ENCODE assay signal across 8 cellular contexts in the genomic region with DNA sequence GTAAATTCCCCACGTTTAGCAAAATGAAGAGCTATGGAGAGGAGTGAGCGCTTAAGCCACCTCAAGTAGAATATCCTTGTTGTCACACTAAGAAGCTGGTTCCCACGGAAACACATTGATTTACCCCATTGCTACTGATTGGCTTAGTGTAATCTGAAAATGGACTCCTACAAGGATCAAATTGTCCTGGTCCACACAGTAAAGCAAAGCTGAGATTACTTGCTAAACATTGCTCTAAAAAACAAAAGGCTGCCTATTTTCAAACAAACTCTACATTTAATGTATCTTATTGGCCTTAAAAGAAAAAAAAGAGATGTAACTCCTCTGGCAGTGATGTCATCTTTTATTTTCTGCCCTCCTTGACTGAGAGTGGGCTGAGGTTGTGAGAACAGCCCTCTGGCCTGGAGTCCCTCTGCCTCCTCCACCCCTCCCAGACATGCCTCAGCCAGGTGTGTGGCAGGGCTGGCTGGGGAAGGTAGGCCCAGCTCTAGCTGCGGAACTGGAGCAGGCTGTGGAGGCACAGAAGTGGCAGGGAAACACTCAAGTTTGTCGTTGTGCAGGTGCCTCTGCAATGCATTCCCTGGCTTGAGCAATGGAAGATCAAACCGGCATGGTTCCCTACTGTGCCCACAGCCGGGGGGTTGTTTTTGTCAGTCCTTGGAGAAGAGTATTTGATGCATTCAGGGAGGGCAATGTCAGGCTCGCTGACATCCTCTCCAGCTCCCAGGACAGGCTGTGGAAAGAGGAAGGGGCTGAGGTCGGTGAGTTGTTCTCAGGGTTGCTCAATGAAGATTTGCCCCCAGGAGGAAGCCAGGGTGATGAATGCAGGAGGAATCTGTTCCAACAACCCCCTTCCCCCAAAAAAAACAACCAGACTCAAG. TPM values are rescaled to one million over a fixed set of nuclear protein-coding genes. Genes with fewer than 3 reads are reported as not detected.
DNase-seq lines count a peak whose midpoint lies in the region; ATAC-seq and TF ChIP-seq lines count a peak whose summit lies in the region.

No MANE protein-coding gene starts in this region.

- H3K27ac Mint-ChIP-seq in CD8-positive, alpha-beta T cell, result peak overlapping the region; percentile 82
- H3K27ac Mint-ChIP-seq in activated naive CD8-positive, alpha-beta T cell treated with anti-CD3 and anti-CD28 coated beads for 36 hours, result peak overlapping the region; percentile 73

- no peaks in the 10 kb centered on the region for H3K27me3 ChIP-seq in CD8-positive, alpha-beta T cell (ENCODE audit: insufficient read depth, low read length)
- H3K27me3 ChIP-seq in heart right ventricle, result no peaks in the 10 kb centered on the region

- no peaks in the 10 kb centered on the region for H3K27me3 Mint-ChIP-seq in CD8-positive, alpha-beta T cell (ENCODE audit: low read depth)
- no peaks in the 10 kb centered on the region for H3K27me3 Mint-ChIP-seq in activated naive CD8-positive, alpha-beta T cell treated with anti-CD3 and anti-CD28 coated beads for 36 hours

- ATAC-seq in CD8-positive, alpha-beta T cell, result peak; percentile 35
- ATAC-seq in heart right ventricle (peak; percentile 18 to 58 (median 46)), sciatic nerve (peak; percentile 54), GM21825 (IDR thresholded peaks at IDR 0.05; ENCODE audit: unreplicated experiment) (no peak)

- peaks cover 51% of the 10 kb centered on the region for H3K4me1 Mint-ChIP-seq in CD8-positive, alpha-beta T cell (ENCODE audit: low read depth)
- peaks cover 57% of the 10 kb centered on the region for H3K4me1 Mint-ChIP-seq in activated naive CD8-positive, alpha-beta T cell treated with anti-CD3 and anti-CD28 coated beads for 36 hours

- intact Hi-C loops in CD8-positive, alpha-beta T cell (cut with DNase I, micrococcal nuclease), result loop anchor here (2.0 to 10.0 kb wide), 4 partner anchors 19 to 1909 kb away; partner anchors contain the start of gene TASOR2 (in 1 of the 2)
- intact Hi-C loops in heart right ventricle (cut with DNase I), result loop anchor here in 3 of 10 donors (5.0 to 10.0 kb wide), 3 partner anchors 309 to 534 kb away; no protein-coding TSS in a partner anchor
- intact Hi-C loops in sciatic nerve (cut with DNase I), result loop anchor here (10.0 kb wide), 1 partner anchor 531 kb away; no protein-coding TSS in a partner anchor

- CTCF ChIA-PET in CD8-positive, alpha-beta T cell (lab: Charles Lee), result no interaction called here

- peaks cover 48% of the 10 kb centered on the region for H3K4me1 ChIP-seq in CD8-positive, alpha-beta T cell (ENCODE audit: insufficient read depth, low read length)
- peaks cover 20 to 71% (median 61%) of the 10 kb centered on the region in 9 donors for H3K4me1 ChIP-seq in heart right ventricle

- POLR2A ChIA-PET in CD8-positive, alpha-beta T cell (lab: Charles Lee), result interaction anchor here (0.6 to 5.9 kb wide), 12 partner anchors 9 to 1934 kb away, joined by 3 to 56 read pairs (median 4); partner anchors contain the start of gene KLF6

- H3K9me3 Mint-ChIP-seq in CD8-positive, alpha-beta T cell, result no peaks in the 10 kb centered on the region
- H3K9me3 Mint-ChIP-seq in activated naive CD8-positive, alpha-beta T cell treated with anti-CD3 and anti-CD28 coated beads for 36 hours, result no peaks in the 10 kb centered on the region

- no peak overlapping the region for H3K4me3 Mint-ChIP-seq in CD8-positive, alpha-beta T cell
- H3K4me3 Mint-ChIP-seq in activated naive CD8-positive, alpha-beta T cell treated with anti-CD3 and anti-CD28 coated beads for 36 hours, result peak overlapping the region; percentile 2

- H3K36me3 ChIP-seq in CD8-positive, alpha-beta T cell (ENCODE audit: insufficient read depth, low read length), result peaks cover 23% of the 10 kb centered on the region
- peaks cover 0 to 68% (median 39%) of the 10 kb centered on the region in 9 donors for H3K36me3 ChIP-seq in heart right ventricle

- no peak overlapping the region for H3K27ac ChIP-seq in CD8-positive, alpha-beta T cell (ENCODE audit: low read depth, low read length)
- peak overlapping the region; percentile 28 to 100 (median 100) for H3K27ac ChIP-seq in heart right ventricle

- 48 to 55% methylated on average over 9 of the region's 9 CpGs for WGBS in heart right ventricle, 2 donors

- peak in 2 of 7 experiments; percentile 23 to 49 for DNase-seq in CD8-positive, alpha-beta T cell
- DNase-seq in M059J (ENCODE audit: low read depth), result peak; percentile 68
- DNase-seq in activated naive CD8-positive, alpha-beta T cell treated with anti-CD3 and anti-CD28 coated beads for 36 hours, result no peak
- no peak for DNase-seq in heart right ventricle
- DNase-seq in sciatic nerve (ENCODE audit: low spot score), result no peak
- DNase-seq in NCI-H1694 treated with DMSO at 0.1 percent for 48 hours (lab: John Stamatoyannopoulos, UW), result no peak
- DNase-seq in GDM1 (lab: John Stamatoyannopoulos, UW), result no peak

- H3K4me3 ChIP-seq in CD8-positive, alpha-beta T cell (ENCODE audit: low read depth, low read length), result no peak overlapping the region
- peak overlapping the region in 1 of 10 donors; percentile 96 for H3K4me3 ChIP-seq in heart right ventricle

- H3K9me3 ChIP-seq in CD8-positive, alpha-beta T cell (ENCODE audit: low read length), result no peaks in the 10 kb centered on the region
- no peaks in the 10 kb centered on the region for H3K9me3 ChIP-seq in heart right ventricle

- no peak for TF ChIP-seq CTCF in CD8-positive, alpha-beta T cell (IDR thresholded peaks at IDR 0.05)
- TF ChIP-seq CTCF in heart right ventricle (IDR thresholded peaks at IDR 0.05), result no peak

- H3K36me3 Mint-ChIP-seq in CD8-positive, alpha-beta T cell, result peaks cover 63% of the 10 kb centered on the region
- peaks cover 56% of the 10 kb centered on the region for H3K36me3 Mint-ChIP-seq in activated naive CD8-positive, alpha-beta T cell treated with anti-CD3 and anti-CD28 coated beads for 36 hours

RNA-seq across cellular contexts. Expression of gene KLF6, which starts 9.1 kb away (rescaled TPM):
- 100 to 1,000 TPM; 552 to 566 TPM for total RNA-seq in CD8-positive, alpha-beta T cell
- 4.8 and 9.9 TPM in 2 replicates for total RNA-seq in M059J (2014; rRNA removed; shearing (Covaris generic))
- total RNA-seq in activated naive CD8-positive, alpha-beta T cell treated with anti-CD3 and anti-CD28 coated beads for 36 hours, result 100 to 1,000 TPM; 117 to 125 TPM
- total RNA-seq in heart right ventricle (10 to 100 TPM; 40.4 to 90.5 (median 56.6) TPM), sciatic nerve (273 TPM)
- 10 to 100 TPM; 22.1 to 34.1 TPM for polyA plus RNA-seq in heart right ventricle
